1 cellular context compared by ENCODE assay signal in genomic region chr2:219111375-219112069, GRCh38.
A peak's percentile ranks its signal among the peaks of the same experiment; 100 is the strongest.
TF ChIP-seq lines count a peak whose summit lies in the region.

No MANE protein-coding gene starts in this region.

TF ChIP-seq in HepG2, 621 proteins besides CTCF, POLR2A, EP300 and RAD21 (continues in another document):
- TF ChIP-seq ZNF749 (CRISPR knock-in tag; IDR thresholded peaks at IDR 0.05; ENCODE audit: borderline replicate concordance): peak; percentile 78; the same call in 1 of the 2 replicates
- TF ChIP-seq DMTF1 (CRISPR knock-in tag; IDR thresholded peaks at IDR 0.05): no peak
- TF ChIP-seq ZNF629 (CRISPR knock-in tag; conservative IDR thresholded peaks at IDR 0.05): peak; percentile 55
- no peak for TF ChIP-seq NFE2L1 (CRISPR knock-in tag; IDR thresholded peaks at IDR 0.05; ENCODE audit: borderline replicate concordance)
- peak; percentile 99 for TF ChIP-seq ZNF18 (CRISPR knock-in tag; IDR thresholded peaks at IDR 0.05; ENCODE audit: insufficient replicate concordance)
- TF ChIP-seq IKZF5 (CRISPR knock-in tag; IDR thresholded peaks at IDR 0.05): peak; percentile 94
- TF ChIP-seq EZH2 (conservative IDR thresholded peaks at IDR 0.05; ENCODE audit: low read depth, low read length): no peak
- TF ChIP-seq ZNF704 (CRISPR knock-in tag; IDR thresholded peaks at IDR 0.05; ENCODE audit: borderline replicate concordance): peak; percentile 46; the same call in 1 of the 2 replicates
- TF ChIP-seq ZNF180 (CRISPR knock-in tag; IDR thresholded peaks at IDR 0.05; ENCODE audit: borderline replicate concordance, low read depth): no peak
- TF ChIP-seq NR2F6 (IDR thresholded peaks at IDR 0.05): peak; percentile 80
- TF ChIP-seq NR2F6 (CRISPR knock-in tag; IDR thresholded peaks at IDR 0.05): peak; percentile 52; the same call in 1 of the 2 replicates
- no peak for TF ChIP-seq REXO4 (CRISPR knock-in tag; IDR thresholded peaks at IDR 0.05; ENCODE audit: borderline replicate concordance)
- no peak for TF ChIP-seq ZNF550 (CRISPR knock-in tag; IDR thresholded peaks at IDR 0.05; ENCODE audit: borderline replicate concordance)
- peak; percentile 50; the same call in 1 of the 2 replicates for TF ChIP-seq ZBTB43 (CRISPR knock-in tag; conservative IDR thresholded peaks at IDR 0.05)
- TF ChIP-seq ZNF367 (CRISPR knock-in tag; IDR thresholded peaks at IDR 0.05; ENCODE audit: borderline replicate concordance): no peak
- peak; percentile 31; the same call in 1 of the 2 replicates for TF ChIP-seq ZBTB10 (CRISPR knock-in tag; IDR thresholded peaks at IDR 0.05; ENCODE audit: borderline replicate concordance)
- no peak for TF ChIP-seq MEIS2 (CRISPR knock-in tag; IDR thresholded peaks at IDR 0.05)
- peak; percentile 88 for TF ChIP-seq GFI1 (CRISPR knock-in tag; IDR thresholded peaks at IDR 0.05; ENCODE audit: borderline replicate concordance)
- TF ChIP-seq ZNF30 (CRISPR knock-in tag; IDR thresholded peaks at IDR 0.05): no peak
- peak; percentile 21; the same call in 1 of the 2 replicates for TF ChIP-seq AKNA (CRISPR knock-in tag; IDR thresholded peaks at IDR 0.05; ENCODE audit: borderline replicate concordance)
- no peak for TF ChIP-seq ATF5 (CRISPR knock-in tag; IDR thresholded peaks at IDR 0.05; ENCODE audit: low read depth)
- no peak for TF ChIP-seq KIAA2018 (CRISPR knock-in tag; IDR thresholded peaks at IDR 0.05; ENCODE audit: borderline replicate concordance)
- TF ChIP-seq LBX2 (CRISPR knock-in tag; IDR thresholded peaks at IDR 0.05; ENCODE audit: borderline replicate concordance): 0 out of 2 replicates have a peak, but pooled peaks have one; percentile 35
- TF ChIP-seq ZNF143 (CRISPR knock-in tag; IDR thresholded peaks at IDR 0.05): no peak
